Comparison of ENCODE assay signal across 15 cellular contexts in genomic region chr18:23194969-23195957, GRCh38. TPM values are rescaled to one million over a fixed set of nuclear protein-coding genes. Genes with fewer than 3 reads are reported as not detected.
DNase-seq lines count a peak whose midpoint lies in the region; ATAC-seq and TF ChIP-seq lines count a peak whose summit lies in the region.
"Had no signal": no experiment of that assay in that cellular context is flagged by ENCODE, and none has a peak within 500 bp of the region (broad histone marks: within the 10 kb centered on the region; RNA-seq: fewer than 3 reads in every experiment).

No MANE protein-coding gene starts in this region.

- DNase-seq in upper lobe of left lung: no peak
- DNase-seq in kidney tubule cell (ENCODE audit: low spot score): no peak
- no peak for DNase-seq in head of caudate nucleus
- no peak for DNase-seq in NCI-H128 (lab: John Stamatoyannopoulos, UW; ENCODE audit: unreplicated experiment)
- DNase-seq: activated naive CD8-positive, alpha-beta T cell treated with anti-CD3 and anti-CD28 coated beads, Interleukin-2, amount 50 U/mL, for 24 hours; CD8-positive, alpha-beta T cell; Kasumi-1; NCI-H2029 treated with DMSO at 0.1 percent for 48 hours; psoas muscle; stimulated activated CD4-positive, alpha-beta T cell treated with anti-CD3 and anti-CD28 coated beads, Interleukin-4, amount 100 ng/mL, for 1 hour had no signal

- peaks cover 0 to 4% (median 0%) of the 10 kb centered on the region in 5 experiments for H3K9me3 Mint-ChIP-seq in brain
- H3K9me3 Mint-ChIP-seq: activated naive CD8-positive, alpha-beta T cell treated with anti-CD3 and anti-CD28 coated beads, Interleukin-2, amount 50 U/mL, for 24 hours; CD8-positive, alpha-beta T cell; stimulated activated effector memory CD8-positive, alpha-beta T cell treated with anti-CD3 and anti-CD28 coated beads, Interleukin-12 subunit alpha, Interleukin-12 subunit beta, amount 100 ng/mL, for 72 hours had no signal

- H3K36me3 Mint-ChIP-seq in brain: peaks cover 18% of the 10 kb centered on the region
- H3K36me3 Mint-ChIP-seq: CD8-positive, alpha-beta T cell; stimulated activated effector memory CD8-positive, alpha-beta T cell treated with anti-CD3 and anti-CD28 coated beads, Interleukin-12 subunit alpha, Interleukin-12 subunit beta, amount 100 ng/mL, for 72 hours had no signal

- intact Hi-C loops in head of caudate nucleus (cut with DNase I): no loop called here

- TF ChIP-seq CTCF in brain (conservative IDR thresholded peaks at IDR 0.05): no peak
- TF ChIP-seq CTCF in liver (IDR thresholded peaks at IDR 0.05; ENCODE audit: low read depth, low read length, missing input control): no peak
- no peak for TF ChIP-seq CTCF in upper lobe of left lung (IDR thresholded peaks at IDR 0.05)

- WGBS in liver: 82% methylated on average over 9 of the region's 9 CpGs
- 81 to 85% methylated on average over 9 of the region's 9 CpGs for WGBS in upper lobe of left lung, 2 donors

- peaks cover 34% of the 10 kb centered on the region for H3K4me1 ChIP-seq in HUES6 (ENCODE audit: control insufficient read depth, insufficient read depth, low read length)
- H3K4me1 ChIP-seq in liver (ENCODE audit: control insufficient read depth in 4 of 4, insufficient read depth in 4 of 4, low read length in 3 of 4): peaks cover 3 to 31% (median 15%) of the 10 kb centered on the region in 4 donors
- peaks cover 20 to 37% (median 25%) of the 10 kb centered on the region in 4 donors for H3K4me1 ChIP-seq in upper lobe of left lung
- H3K4me1 ChIP-seq: psoas muscle had no signal

- H3K27ac ChIP-seq in HUES6 (ENCODE audit: low read depth, low read length) (peak overlapping the region; percentile 22; the same call in 1 of the 2 replicates), liver (ENCODE audit: low read depth in 1 of 2, low read length in 2 of 2) (peak overlapping the region; percentile 74 to 78), upper lobe of left lung (peak overlapping the region in 3 of 4 donors; percentile 29 to 70 (median 64))
- H3K27ac ChIP-seq: psoas muscle had no signal

- peaks cover 25% of the 10 kb centered on the region for H3K36me3 ChIP-seq in HUES6 (ENCODE audit: control insufficient read depth, insufficient read depth, low read length)
- H3K36me3 ChIP-seq in liver (ENCODE audit: control insufficient read depth in 4 of 4, insufficient read depth in 3 of 4, low read depth in 1 of 4, low read length in 3 of 4): peaks cover 0 to 6% (median 2%) of the 10 kb centered on the region in 4 donors
- H3K36me3 ChIP-seq in upper lobe of left lung: no peaks in the 10 kb centered on the region

- H3K27ac Mint-ChIP-seq in brain: peak overlapping the region in 3 of 5 experiments; percentile 5 to 74 (median 46)
- H3K27ac Mint-ChIP-seq: activated naive CD8-positive, alpha-beta T cell treated with anti-CD3 and anti-CD28 coated beads, Interleukin-2, amount 50 U/mL, for 24 hours; CD8-positive, alpha-beta T cell; stimulated activated effector memory CD8-positive, alpha-beta T cell treated with anti-CD3 and anti-CD28 coated beads, Interleukin-12 subunit alpha, Interleukin-12 subunit beta, amount 100 ng/mL, for 72 hours had no signal

- no peak for TF ChIP-seq POLR2A in upper lobe of left lung (IDR thresholded peaks at IDR 0.05)

- TF ChIP-seq EP300 in upper lobe of left lung (IDR thresholded peaks at IDR 0.05): no peak

- ATAC-seq in upper lobe of left lung (ENCODE audit: low FRiP score in 2 of 2): no peak
- ATAC-seq: activated naive CD8-positive, alpha-beta T cell treated with anti-CD3 and anti-CD28 coated beads, Interleukin-2, amount 50 U/mL, for 24 hours; CD8-positive, alpha-beta T cell; psoas muscle; stimulated activated effector memory CD8-positive, alpha-beta T cell treated with anti-CD3 and anti-CD28 coated beads, Interleukin-12 subunit alpha, Interleukin-12 subunit beta, amount 100 ng/mL, for 72 hours had no signal

- TF ChIP-seq RAD21 in liver (IDR thresholded peaks at IDR 0.05): no peak

- H3K4me3 ChIP-seq in HUES6 (ENCODE audit: low read depth, low read length): peak overlapping the region; percentile 17; the same call in 1 of the 2 replicates
- H3K4me3 ChIP-seq in liver (ENCODE audit: low read depth in 1 of 3, low read length in 3 of 3): peak overlapping the region in 2 of 3 donors; percentile 39 to 40
- no peak overlapping the region for H3K4me3 ChIP-seq in upper lobe of left lung
- H3K4me3 ChIP-seq: coronary artery, psoas muscle had no signal

- peaks cover 48% of the 10 kb centered on the region for H3K4me1 Mint-ChIP-seq in brain
- H3K4me1 Mint-ChIP-seq: stimulated activated effector memory CD8-positive, alpha-beta T cell treated with anti-CD3 and anti-CD28 coated beads, Interleukin-12 subunit alpha, Interleukin-12 subunit beta, amount 100 ng/mL, for 72 hours had no signal

- no peak overlapping the region for H3K9ac ChIP-seq in HUES6 (ENCODE audit: low read length)
- H3K9ac ChIP-seq in liver (ENCODE audit: low read depth in 1 of 2, low read length in 2 of 2): peak overlapping the region; percentile 62 to 67

- H3K27me3 Mint-ChIP-seq in brain: peaks cover 10% of the 10 kb centered on the region
- H3K27me3 Mint-ChIP-seq: activated naive CD8-positive, alpha-beta T cell treated with anti-CD3 and anti-CD28 coated beads, Interleukin-2, amount 50 U/mL, for 24 hours had no signal

- H3K4me3 Mint-ChIP-seq in brain: no peak overlapping the region
- H3K4me3 Mint-ChIP-seq: activated naive CD8-positive, alpha-beta T cell treated with anti-CD3 and anti-CD28 coated beads, Interleukin-2, amount 50 U/mL, for 24 hours; CD8-positive, alpha-beta T cell; stimulated activated effector memory CD8-positive, alpha-beta T cell treated with anti-CD3 and anti-CD28 coated beads, Interleukin-12 subunit alpha, Interleukin-12 subunit beta, amount 100 ng/mL, for 72 hours had no signal

- H3K9me3 ChIP-seq in HUES6 (ENCODE audit: control insufficient read depth, insufficient read depth, low read depth, low read length) (0 out of 2 replicates have a peak, but pooled peaks cover 2% of the 10 kb centered on the region), liver (ENCODE audit: control insufficient read depth in 4 of 4, low read length in 3 of 4) (no peaks in the 10 kb centered on the region), upper lobe of left lung (no peaks in the 10 kb centered on the region)
- H3K9me3 ChIP-seq: psoas muscle had no signal

- H3K27me3 ChIP-seq in HUES6 (ENCODE audit: control insufficient read depth, insufficient read depth, low read length): no peaks in the 10 kb centered on the region
- H3K27me3 ChIP-seq in liver (ENCODE audit: control insufficient read depth in 4 of 4, insufficient read depth in 4 of 4, low read length in 3 of 4): no peaks in the 10 kb centered on the region
- no peaks in the 10 kb centered on the region for H3K27me3 ChIP-seq in upper lobe of left lung

TF ChIP-seq in liver, 16 proteins besides CTCF, POLR2A, EP300 and RAD21 (continues in another document):
- TF ChIP-seq TAF1 (conservative IDR thresholded peaks at IDR 0.05) (no peak), REST (IDR thresholded peaks at IDR 0.05) (no peak), ZBTB33 (IDR thresholded peaks at IDR 0.05) (no peak), YY1 (IDR thresholded peaks at IDR 0.05) (no peak), HNF4A (conservative IDR thresholded peaks at IDR 0.05) (no peak), HNF4G (IDR thresholded peaks at IDR 0.05) (no peak), FOXA2 (IDR thresholded peaks at IDR 0.05) (no peak), SP1 (IDR thresholded peaks at IDR 0.05) (no peak), EGR1 (IDR thresholded peaks at IDR 0.05; ENCODE audit: low read depth in 2 of 2) (no peak), MAX (IDR thresholded peaks at IDR 0.05) (no peak)

RNA-seq across cellular contexts. Expression of gene CABLES1, which starts 60.0 kb away (rescaled TPM):
- polyA plus RNA-seq in brain (ENCODE audit: insufficient read depth, low read depth, low replicate concordance) (21.5 TPM), liver (1 to 10 TPM; 3.3 to 4.9 TPM)
- total RNA-seq in liver (1 to 10 TPM; 4.0 to 8.9 TPM), upper lobe of left lung (10 to 100 TPM; 24.6 to 63.9 (median 40.9) TPM)

Comparison
In these comparisons a context has a peak if more than half of its experiments do, and no peak if none do; other contexts are left out.
1. H3K27ac ChIP-seq: peak in every context shown above with its lines; median percentile 76 in liver; 64 in upper lobe of left lung; 22 in HUES6.
2. H3K4me3 ChIP-seq: peak in HUES6 (single experiment) and liver (2 of 3); none in upper lobe of left lung (0 of 4).